ENCODE assay signal across 8 cellular contexts in genomic region chr11:72812604-72812967, GRCh38. TPM values are rescaled to one million over a fixed set of nuclear protein-coding genes. Genes with fewer than 3 reads are reported as not detected.
DNase-seq lines count a peak whose midpoint lies in the region; ATAC-seq and TF ChIP-seq lines count a peak whose summit lies in the region.

No MANE protein-coding gene starts in this region.

- no peaks in the 10 kb centered on the region; the same call in 1 of the 2 replicates for H3K36me3 ChIP-seq in BJ (ENCODE audit: control insufficient read depth, insufficient read depth, low read length)
- H3K36me3 ChIP-seq in HUES48 (ENCODE audit: control insufficient read depth, insufficient read depth, low read length) = peaks cover 4% of the 10 kb centered on the region; the same call in 1 of the 2 replicates
- H3K36me3 ChIP-seq in SJSA1 = no peaks in the 10 kb centered on the region; the same call in 1 of the 2 replicates
- H3K36me3 ChIP-seq in thoracic aorta = no peaks in the 10 kb centered on the region
- no peaks in the 10 kb centered on the region for H3K36me3 ChIP-seq in prostate gland

- ATAC-seq in thoracic aorta (ENCODE audit: insufficient number of reproducible peaks, low FRiP score, low read depth) = no peak
- no peak for ATAC-seq in HG02885 (IDR thresholded peaks at IDR 0.05; ENCODE audit: poor library complexity, unreplicated experiment)

- H3K9ac ChIP-seq in HUES48 (ENCODE audit: low read depth, low read length) = no peak overlapping the region

- CTCF ChIA-PET in BJ (lab: Yijun Ruan, JAX) = interaction anchor here (0.6 to 2.8 kb wide), 19 partner anchors 10 to 430 kb away, joined by 3 to 40 read pairs (median 4); partner anchors contain the start of gene STARD10

- no peak for TF ChIP-seq POLR2A in prostate gland (IDR thresholded peaks at IDR 0.05)

- DNase-seq in BJ (ENCODE audit: low read depth) = no peak
- DNase-seq in SJSA1 (ENCODE audit: low read depth in 1 of 2, low spot score in 2 of 2) = no peak
- DNase-seq in fibroblast of villous mesenchyme (ENCODE audit: low read depth) = no peak
- DNase-seq in thoracic aorta (ENCODE audit: low spot score) = no peak
- DNase-seq in stimulated activated naive CD4-positive, alpha-beta T cell treated with Interleukin-2 at 50 U/mL for 16 hours (lab: John Stamatoyannopoulos, UW) = no peak
- no peak for DNase-seq in prostate gland (ENCODE audit: low spot score)

- POLR2A ChIA-PET in BJ (lab: Charles Lee) = no interaction called here

- intact Hi-C loops in prostate gland (cut with DNase I) = loop anchor here (5.0 kb wide), 1 partner anchor 90 kb away; no protein-coding TSS in a partner anchor

- no peaks in the 10 kb centered on the region for H3K27me3 ChIP-seq in BJ (ENCODE audit: control insufficient read depth, insufficient read depth, low read length)
- H3K27me3 ChIP-seq in HUES48 (ENCODE audit: control insufficient read depth, insufficient read depth, low read length) = no peaks in the 10 kb centered on the region
- no peaks in the 10 kb centered on the region for H3K27me3 ChIP-seq in SJSA1 (replicated peaks)
- no peaks in the 10 kb centered on the region for H3K27me3 ChIP-seq in thoracic aorta (replicated peaks; ENCODE audit: insufficient read depth)
- no peaks in the 10 kb centered on the region for H3K27me3 ChIP-seq in prostate gland (replicated peaks; ENCODE audit: insufficient read depth)

- WGBS in prostate gland = 46% methylated on average over 4 of the region's 4 CpGs

- peaks cover 14% of the 10 kb centered on the region for H3K4me1 ChIP-seq in HUES48 (ENCODE audit: control insufficient read depth, insufficient read depth, low read length)
- peaks cover 34% of the 10 kb centered on the region for H3K4me1 ChIP-seq in SJSA1 (replicated peaks)
- peaks cover 30 to 40% of the 10 kb centered on the region in 2 donors for H3K4me1 ChIP-seq in thoracic aorta (ENCODE audit: control insufficient read depth in 1 of 2, low read depth in 2 of 2)
- peaks cover 5% of the 10 kb centered on the region for H3K4me1 ChIP-seq in prostate gland (replicated peaks)

- H3K4me3 ChIP-seq in BJ (ENCODE audit: low read depth, low read length) (peak overlapping the region; percentile 68; the same call in 1 of the 2 replicates), HUES48 (ENCODE audit: low read depth, low read length) (peak overlapping the region; percentile 17; the same call in 1 of the 2 replicates), SJSA1 (peak overlapping the region; percentile 69), fibroblast of villous mesenchyme (ENCODE audit: low read depth, low read length) (peak overlapping the region; percentile 89), thoracic aorta (peak overlapping the region; percentile 81), prostate gland (peak overlapping the region in 1 of 2 donors; percentile 82)

- H3K9me3 ChIP-seq in HUES48 (ENCODE audit: control insufficient read depth, insufficient read depth, low read length) (no peaks in the 10 kb centered on the region), SJSA1 (replicated peaks) (no peaks in the 10 kb centered on the region), thoracic aorta (no peaks in the 10 kb centered on the region), prostate gland (no peaks in the 10 kb centered on the region)

- no peak overlapping the region for H3K27ac ChIP-seq in HUES48 (ENCODE audit: low read depth, low read length)
- H3K27ac ChIP-seq in SJSA1 = no peak overlapping the region
- peak overlapping the region; percentile 86 to 92 for H3K27ac ChIP-seq in thoracic aorta
- no peak overlapping the region for H3K27ac ChIP-seq in prostate gland

- TF ChIP-seq CTCF in BJ (IDR thresholded peaks at IDR 0.05; ENCODE audit: insufficient read depth, low read depth, low read length) (no peak), fibroblast of villous mesenchyme (IDR thresholded peaks at IDR 0.05; ENCODE audit: insufficient read depth, low read depth, low read length) (no peak), thoracic aorta (IDR thresholded peaks at IDR 0.05) (no peak), prostate gland (IDR thresholded peaks at IDR 0.05) (no peak)

RNA-seq across cellular contexts. Expression of gene ATG16L2, which starts 1.6 kb away (rescaled TPM):
- polyA plus RNA-seq in BJ (2011; rRNA removed) = 8.3 and 10.1 TPM in 2 replicates
- 3.3 and 4.6 TPM in 2 replicates for polyA minus RNA-seq in BJ (2011; rRNA and poly(A)+ RNA removed)
- total RNA-seq in SJSA1 (2014; rRNA removed; shearing (Covaris generic)) = 3.2 and 7.8 TPM in 2 replicates
- total RNA-seq in fibroblast of villous mesenchyme = 6.8 and 11.2 TPM in 2 replicates
- total RNA-seq in thoracic aorta = 10 to 100 TPM; 36.0 to 65.5 TPM
- 10 to 100 TPM; 27.5 to 29.7 TPM for total RNA-seq in prostate gland

RNA-seq across cellular contexts. Expression of gene STARD10, which starts 18.7 kb away (rescaled TPM):
- 25.4 and 37.1 TPM in 2 replicates for polyA plus RNA-seq in BJ (2011; rRNA removed)
- polyA minus RNA-seq in BJ (2011; rRNA and poly(A)+ RNA removed) = 10.8 and 32.9 TPM in 2 replicates
- total RNA-seq in SJSA1 (2014; rRNA removed; shearing (Covaris generic)) = 10.8 and 13.2 TPM in 2 replicates
- total RNA-seq in fibroblast of villous mesenchyme = 22.5 and 34.5 TPM in 2 replicates
- total RNA-seq in thoracic aorta = 10 to 100 TPM; 24.3 to 57.3 TPM
- total RNA-seq in prostate gland = 100 to 1,000 TPM; 132 to 208 TPM

Comparison
In these comparisons a context has a peak if more than half of its experiments do, and no peak if none do; other contexts are left out.
1. H3K27ac ChIP-seq: peak in thoracic aorta (2 of 2); none in HUES48 (single experiment), SJSA1 (single experiment) and prostate gland (0 of 2).